ENCODE assay signal across 1 cellular context in genomic region chr10:73998623-73999622, GRCh38.
TF ChIP-seq lines count a peak whose summit lies in the region.

No MANE protein-coding gene starts in this region.

TF ChIP-seq in K562, 482 proteins besides CTCF, POLR2A, EP300 and RAD21 (continued from another document and continues in another):
- TF ChIP-seq ZNF655 (CRISPR knock-in tag; IDR thresholded peaks at IDR 0.05), result no peak
- TF ChIP-seq MBD1 (CRISPR knock-in tag; IDR thresholded peaks at IDR 0.05), result no peak
- no peak for TF ChIP-seq ZNF551 (CRISPR knock-in tag; IDR thresholded peaks at IDR 0.05)
- TF ChIP-seq NEUROD1 (IDR thresholded peaks at IDR 0.05; ENCODE audit: borderline replicate concordance, low read depth, low read length, partially characterized antibody), result no peak
- no peak for TF ChIP-seq PCBP1 (IDR thresholded peaks at IDR 0.05; ENCODE audit: low read depth, low read length, poor library complexity, severe bottlenecking)
- TF ChIP-seq ZNF311 (CRISPR knock-in tag; IDR thresholded peaks at IDR 0.05), result no peak
- TF ChIP-seq ZNF444 (CRISPR knock-in tag; IDR thresholded peaks at IDR 0.05), result no peak
- no peak for TF ChIP-seq L3MBTL2 (IDR thresholded peaks at IDR 0.05)
- TF ChIP-seq CEBPZ (IDR thresholded peaks at IDR 0.05; ENCODE audit: borderline replicate concordance, low read depth, low read length), result no peak
- no peak for TF ChIP-seq ZBTB33 (CRISPR knock-in tag; IDR thresholded peaks at IDR 0.05)
- no peak for TF ChIP-seq ZBTB49 (CRISPR knock-in tag; IDR thresholded peaks at IDR 0.05; ENCODE audit: borderline replicate concordance)
- no peak for TF ChIP-seq SREBF1 (IDR thresholded peaks at IDR 0.05; ENCODE audit: borderline replicate concordance, low read depth, low read length)
- TF ChIP-seq ZKSCAN1 (IDR thresholded peaks at IDR 0.05; ENCODE audit: low read depth, low read length), result no peak
- no peak for TF ChIP-seq NR2C1 (IDR thresholded peaks at IDR 0.05)
- TF ChIP-seq NR2C1 (tag; IDR thresholded peaks at IDR 0.05), result no peak
- no peak for TF ChIP-seq ZNF431 (CRISPR knock-in tag; IDR thresholded peaks at IDR 0.05)
- no peak for TF ChIP-seq NELFE (IDR thresholded peaks at IDR 0.05; ENCODE audit: insufficient read depth, insufficient read length)
- TF ChIP-seq PATZ1 (CRISPR knock-in tag; IDR thresholded peaks at IDR 0.05; ENCODE audit: borderline replicate concordance), result no peak
- TF ChIP-seq BCOR (IDR thresholded peaks at IDR 0.05), result no peak
- no peak for TF ChIP-seq BCLAF1 (IDR thresholded peaks at IDR 0.05; ENCODE audit: borderline replicate concordance in 1 of 2, control insufficient read depth in 1 of 2, low read depth in 2 of 2, low read length in 1 of 2)
- TF ChIP-seq SMARCB1 (IDR thresholded peaks at IDR 0.05; ENCODE audit: insufficient read length, low read depth), result no peak
- no peak for TF ChIP-seq ZNF57 (CRISPR knock-in tag; IDR thresholded peaks at IDR 0.05)
- no peak for TF ChIP-seq PREB (CRISPR knock-in tag; IDR thresholded peaks at IDR 0.05)
- 0 out of 2 replicates have a peak, but pooled peaks have one; percentile 14 for TF ChIP-seq NFRKB (IDR thresholded peaks at IDR 0.05; ENCODE audit: low read depth)
- no peak for TF ChIP-seq MECOM (CRISPR knock-in tag; IDR thresholded peaks at IDR 0.05)
- no peak for TF ChIP-seq YBX1 (IDR thresholded peaks at IDR 0.05)
- no peak for TF ChIP-seq ZMIZ1 (IDR thresholded peaks at IDR 0.05; ENCODE audit: low read depth in 2 of 2, low read length in 2 of 2)
- no peak for TF ChIP-seq KAT8 (IDR thresholded peaks at IDR 0.05; ENCODE audit: low read depth)
- TF ChIP-seq ATF2 (CRISPR knock-in tag; IDR thresholded peaks at IDR 0.05), result no peak
- no peak for TF ChIP-seq KLF10 (CRISPR knock-in tag; IDR thresholded peaks at IDR 0.05)
- no peak for TF ChIP-seq ZZZ3 (IDR thresholded peaks at IDR 0.05)
- TF ChIP-seq STAT5A (IDR thresholded peaks at IDR 0.05; ENCODE audit: borderline replicate concordance, low read length), result no peak
- no peak for TF ChIP-seq ZNF146 (CRISPR knock-in tag; IDR thresholded peaks at IDR 0.05; ENCODE audit: unreplicated experiment)
